ENCODE assay signal across 1 cellular context in the genomic region with DNA sequence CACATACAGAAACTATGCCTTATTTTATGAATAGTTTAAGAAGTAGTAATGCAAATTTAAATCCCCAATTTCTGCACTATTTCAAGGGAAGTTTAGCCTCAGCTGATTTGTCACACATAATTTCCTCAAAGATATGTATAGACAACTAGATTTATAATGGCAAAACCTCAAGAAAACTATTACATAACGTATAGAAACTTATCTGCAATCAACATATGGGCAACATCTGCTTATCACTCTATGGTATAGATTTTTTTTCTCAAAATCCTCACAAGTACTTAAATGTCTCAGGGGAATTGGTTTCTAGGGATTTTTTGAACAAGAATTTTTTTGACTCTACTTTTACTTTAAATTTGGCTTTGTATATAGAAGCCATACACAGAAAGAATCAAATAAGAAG.
TF ChIP-seq lines count a peak whose summit lies in the region.

No MANE protein-coding gene starts in this region.

TF ChIP-seq in SK-N-SH, 30 proteins besides CTCF, POLR2A, EP300 and RAD21 (continued from another document):
- TF ChIP-seq, protein P1, sequence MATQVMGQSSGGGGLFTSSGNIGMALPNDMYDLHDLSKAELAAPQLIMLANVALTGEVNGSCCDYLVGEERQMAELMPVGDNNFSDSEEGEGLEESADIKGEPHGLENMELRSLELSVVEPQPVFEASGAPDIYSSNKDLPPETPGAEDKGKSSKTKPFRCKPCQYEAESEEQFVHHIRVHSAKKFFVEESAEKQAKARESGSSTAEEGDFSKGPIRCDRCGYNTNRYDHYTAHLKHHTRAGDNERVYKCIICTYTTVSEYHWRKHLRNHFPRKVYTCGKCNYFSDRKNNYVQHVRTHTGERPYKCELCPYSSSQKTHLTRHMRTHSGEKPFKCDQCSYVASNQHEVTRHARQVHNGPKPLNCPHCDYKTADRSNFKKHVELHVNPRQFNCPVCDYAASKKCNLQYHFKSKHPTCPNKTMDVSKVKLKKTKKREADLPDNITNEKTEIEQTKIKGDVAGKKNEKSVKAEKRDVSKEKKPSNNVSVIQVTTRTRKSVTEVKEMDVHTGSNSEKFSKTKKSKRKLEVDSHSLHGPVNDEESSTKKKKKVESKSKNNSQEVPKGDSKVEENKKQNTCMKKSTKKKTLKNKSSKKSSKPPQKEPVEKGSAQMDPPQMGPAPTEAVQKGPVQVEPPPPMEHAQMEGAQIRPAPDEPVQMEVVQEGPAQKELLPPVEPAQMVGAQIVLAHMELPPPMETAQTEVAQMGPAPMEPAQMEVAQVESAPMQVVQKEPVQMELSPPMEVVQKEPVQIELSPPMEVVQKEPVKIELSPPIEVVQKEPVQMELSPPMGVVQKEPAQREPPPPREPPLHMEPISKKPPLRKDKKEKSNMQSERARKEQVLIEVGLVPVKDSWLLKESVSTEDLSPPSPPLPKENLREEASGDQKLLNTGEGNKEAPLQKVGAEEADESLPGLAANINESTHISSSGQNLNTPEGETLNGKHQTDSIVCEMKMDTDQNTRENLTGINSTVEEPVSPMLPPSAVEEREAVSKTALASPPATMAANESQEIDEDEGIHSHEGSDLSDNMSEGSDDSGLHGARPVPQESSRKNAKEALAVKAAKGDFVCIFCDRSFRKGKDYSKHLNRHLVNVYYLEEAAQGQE (IDR thresholded peaks at IDR 0.05; ENCODE audit: low read depth, low read length) = no peak
- TF ChIP-seq, protein P2, sequence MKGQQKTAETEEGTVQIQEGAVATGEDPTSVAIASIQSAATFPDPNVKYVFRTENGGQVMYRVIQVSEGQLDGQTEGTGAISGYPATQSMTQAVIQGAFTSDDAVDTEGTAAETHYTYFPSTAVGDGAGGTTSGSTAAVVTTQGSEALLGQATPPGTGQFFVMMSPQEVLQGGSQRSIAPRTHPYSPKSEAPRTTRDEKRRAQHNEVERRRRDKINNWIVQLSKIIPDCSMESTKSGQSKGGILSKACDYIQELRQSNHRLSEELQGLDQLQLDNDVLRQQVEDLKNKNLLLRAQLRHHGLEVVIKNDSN (IDR thresholded peaks at IDR 0.05; ENCODE audit: borderline replicate concordance, low read depth) = no peak
- no peak for TF ChIP-seq MEF2A (IDR thresholded peaks at IDR 0.05; ENCODE audit: borderline replicate concordance, low read depth)
- TF ChIP-seq, protein P3, sequence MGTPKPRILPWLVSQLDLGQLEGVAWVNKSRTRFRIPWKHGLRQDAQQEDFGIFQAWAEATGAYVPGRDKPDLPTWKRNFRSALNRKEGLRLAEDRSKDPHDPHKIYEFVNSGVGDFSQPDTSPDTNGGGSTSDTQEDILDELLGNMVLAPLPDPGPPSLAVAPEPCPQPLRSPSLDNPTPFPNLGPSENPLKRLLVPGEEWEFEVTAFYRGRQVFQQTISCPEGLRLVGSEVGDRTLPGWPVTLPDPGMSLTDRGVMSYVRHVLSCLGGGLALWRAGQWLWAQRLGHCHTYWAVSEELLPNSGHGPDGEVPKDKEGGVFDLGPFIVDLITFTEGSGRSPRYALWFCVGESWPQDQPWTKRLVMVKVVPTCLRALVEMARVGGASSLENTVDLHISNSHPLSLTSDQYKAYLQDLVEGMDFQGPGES (IDR thresholded peaks at IDR 0.05; ENCODE audit: low read depth, low read length) = no peak
- no peak for TF ChIP-seq GATA2 (CRISPR knock-in tag; IDR thresholded peaks at IDR 0.05)
